8 cellular contexts compared by ENCODE assay signal in the genomic region with DNA sequence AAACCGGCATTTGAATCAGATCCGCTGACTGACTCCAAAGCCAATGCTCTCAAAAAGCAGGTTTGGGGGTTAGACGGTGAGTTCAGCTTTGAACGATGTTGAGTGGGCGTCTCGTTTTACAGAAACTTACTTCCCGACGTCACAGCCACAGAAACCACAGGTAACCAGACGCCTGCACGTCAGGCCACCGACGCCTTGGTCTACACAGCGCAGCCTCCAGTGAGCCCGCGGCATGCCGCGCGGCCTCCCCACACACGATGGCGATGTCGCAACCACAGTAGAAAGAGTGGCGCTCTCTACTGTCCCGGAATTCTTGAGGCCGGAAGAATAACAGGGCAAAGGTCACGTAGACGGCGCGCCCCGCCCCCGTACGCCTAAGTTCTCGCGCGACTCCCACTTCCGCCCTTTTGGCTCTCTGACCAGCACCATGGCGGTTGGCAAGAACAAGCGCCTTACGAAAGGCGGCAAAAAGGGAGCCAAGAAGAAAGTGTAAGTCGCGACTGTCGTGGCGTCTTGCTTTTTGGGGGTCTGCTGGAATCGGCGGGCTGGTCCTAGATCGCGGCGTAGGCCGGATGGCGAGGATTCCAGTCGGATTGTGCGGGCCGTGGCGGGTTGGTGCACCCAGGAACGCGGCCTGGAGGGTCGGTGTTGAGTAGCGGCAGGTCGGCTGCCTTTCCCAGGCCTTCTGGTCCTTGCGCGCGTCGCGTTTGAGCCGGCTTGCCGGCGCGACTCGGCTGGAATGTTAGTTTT. TPM values are rescaled to one million over a fixed set of nuclear protein-coding genes. Genes with fewer than 3 reads are reported as not detected.
DNase-seq lines count a peak whose midpoint lies in the region; ATAC-seq and TF ChIP-seq lines count a peak whose summit lies in the region.

A gene (plus strand): TSS at position 403 of the 750 bp plus-strand sequence. CDS start 25 bp downstream, at position 428.

- WGBS in liver, result under 1% methylated on average over 69 of the region's 69 CpGs

- peaks cover 0 to 24% (median 8%) of the 10 kb centered on the region in 4 donors for H3K4me1 ChIP-seq in liver (ENCODE audit: control insufficient read depth in 4 of 4, insufficient read depth in 4 of 4, low read length in 3 of 4)

- H3K9me3 ChIP-seq in liver (ENCODE audit: control insufficient read depth in 4 of 4, low read length in 3 of 4), result no peaks in the 10 kb centered on the region

- TF ChIP-seq CTCF in C4-2B (conservative IDR thresholded peaks at IDR 0.05), result peak; percentile 92
- TF ChIP-seq CTCF in liver (IDR thresholded peaks at IDR 0.05; ENCODE audit: low read depth, low read length, missing input control), result peak; percentile 79

- DNase-seq in NCI-H748 (lab: John Stamatoyannopoulos, UW; ENCODE audit: unreplicated experiment) (peak; percentile 94), dermis blood vessel endothelial cell (peak; percentile 99)
- DNase-seq in activated CD4-positive, alpha-beta T cell treated with anti-CD3 and anti-CD28 coated beads, Interleukin-2, amount 50 U/mL, for 24 hours (ENCODE audit: low read depth in 1 of 2, low spot score in 1 of 2), result peak; percentile 96 to 98
- DNase-seq in stimulated activated CD4-positive, alpha-beta T cell treated with anti-CD3 and anti-CD28 coated beads, Interleukin-4, amount 100 ng/mL, for 4 hours, result peak; percentile 95 to 98

- peak within 1 kb of the TSS; percentile 98 for H3K27ac ChIP-seq in C4-2B
- H3K27ac ChIP-seq in liver (ENCODE audit: low read depth in 1 of 2, low read length in 2 of 2), result peak within 1 kb of the TSS; percentile 79 to 87

- ATAC-seq in GM19328 (IDR thresholded peaks at IDR 0.05; ENCODE audit: unreplicated experiment), result peak; percentile 93
- peak; percentile 96 for ATAC-seq in HG03521 (IDR thresholded peaks at IDR 0.05; ENCODE audit: unreplicated experiment)

- H3K9ac ChIP-seq in liver (ENCODE audit: low read depth in 1 of 2, low read length in 2 of 2), result peak within 1 kb of the TSS; percentile 95 to 96

- peaks cover 2 to 32% (median 29%) of the 10 kb centered on the region in 4 donors for H3K36me3 ChIP-seq in liver (ENCODE audit: control insufficient read depth in 4 of 4, insufficient read depth in 3 of 4, low read depth in 1 of 4, low read length in 3 of 4)

- H3K4me3 ChIP-seq in liver (ENCODE audit: low read depth in 1 of 3, low read length in 3 of 3), result peak within 1 kb of the TSS; percentile 67 to 99 (median 79)

- TF ChIP-seq RAD21 in liver (IDR thresholded peaks at IDR 0.05), result peak; percentile 57 to 70

- no peaks in the 10 kb centered on the region for H3K27me3 ChIP-seq in liver (ENCODE audit: control insufficient read depth in 4 of 4, insufficient read depth in 4 of 4, low read length in 3 of 4)

TF ChIP-seq in liver, 16 proteins besides CTCF, POLR2A, EP300 and RAD21:
- TF ChIP-seq HNF4G (IDR thresholded peaks at IDR 0.05) (peak; percentile 54), RXRA (IDR thresholded peaks at IDR 0.05) (peak; percentile 75 to 88), TAF1 (conservative IDR thresholded peaks at IDR 0.05) (peak; percentile 98), NR2F2 (IDR thresholded peaks at IDR 0.05) (peak; percentile 98), FOXA1 (IDR thresholded peaks at IDR 0.05) (peak; percentile 69), SP1 (IDR thresholded peaks at IDR 0.05) (peak; percentile 85), JUND (IDR thresholded peaks at IDR 0.05) (peak; percentile 26 to 42), EGR1 (IDR thresholded peaks at IDR 0.05; ENCODE audit: low read depth in 2 of 2) (peak; percentile 93 to 96), HNF4A (conservative IDR thresholded peaks at IDR 0.05) (peak; percentile 74 to 77), GABPA (IDR thresholded peaks at IDR 0.05 in 1 of 2, conservative IDR thresholded peaks at IDR 0.05 in 1 of 2) (peak; percentile 60 to 93), FOXA2 (IDR thresholded peaks at IDR 0.05) (peak; percentile 55), YY1 (IDR thresholded peaks at IDR 0.05) (peak; percentile 96)
- TF ChIP-seq, protein P1, sequence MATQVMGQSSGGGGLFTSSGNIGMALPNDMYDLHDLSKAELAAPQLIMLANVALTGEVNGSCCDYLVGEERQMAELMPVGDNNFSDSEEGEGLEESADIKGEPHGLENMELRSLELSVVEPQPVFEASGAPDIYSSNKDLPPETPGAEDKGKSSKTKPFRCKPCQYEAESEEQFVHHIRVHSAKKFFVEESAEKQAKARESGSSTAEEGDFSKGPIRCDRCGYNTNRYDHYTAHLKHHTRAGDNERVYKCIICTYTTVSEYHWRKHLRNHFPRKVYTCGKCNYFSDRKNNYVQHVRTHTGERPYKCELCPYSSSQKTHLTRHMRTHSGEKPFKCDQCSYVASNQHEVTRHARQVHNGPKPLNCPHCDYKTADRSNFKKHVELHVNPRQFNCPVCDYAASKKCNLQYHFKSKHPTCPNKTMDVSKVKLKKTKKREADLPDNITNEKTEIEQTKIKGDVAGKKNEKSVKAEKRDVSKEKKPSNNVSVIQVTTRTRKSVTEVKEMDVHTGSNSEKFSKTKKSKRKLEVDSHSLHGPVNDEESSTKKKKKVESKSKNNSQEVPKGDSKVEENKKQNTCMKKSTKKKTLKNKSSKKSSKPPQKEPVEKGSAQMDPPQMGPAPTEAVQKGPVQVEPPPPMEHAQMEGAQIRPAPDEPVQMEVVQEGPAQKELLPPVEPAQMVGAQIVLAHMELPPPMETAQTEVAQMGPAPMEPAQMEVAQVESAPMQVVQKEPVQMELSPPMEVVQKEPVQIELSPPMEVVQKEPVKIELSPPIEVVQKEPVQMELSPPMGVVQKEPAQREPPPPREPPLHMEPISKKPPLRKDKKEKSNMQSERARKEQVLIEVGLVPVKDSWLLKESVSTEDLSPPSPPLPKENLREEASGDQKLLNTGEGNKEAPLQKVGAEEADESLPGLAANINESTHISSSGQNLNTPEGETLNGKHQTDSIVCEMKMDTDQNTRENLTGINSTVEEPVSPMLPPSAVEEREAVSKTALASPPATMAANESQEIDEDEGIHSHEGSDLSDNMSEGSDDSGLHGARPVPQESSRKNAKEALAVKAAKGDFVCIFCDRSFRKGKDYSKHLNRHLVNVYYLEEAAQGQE (IDR thresholded peaks at IDR 0.05), result peak; percentile 96
- TF ChIP-seq, protein P2, sequence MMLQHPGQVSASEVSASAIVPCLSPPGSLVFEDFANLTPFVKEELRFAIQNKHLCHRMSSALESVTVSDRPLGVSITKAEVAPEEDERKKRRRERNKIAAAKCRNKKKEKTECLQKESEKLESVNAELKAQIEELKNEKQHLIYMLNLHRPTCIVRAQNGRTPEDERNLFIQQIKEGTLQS (IDR thresholded peaks at IDR 0.05), result peak; percentile 71
- TF ChIP-seq, protein P3, sequence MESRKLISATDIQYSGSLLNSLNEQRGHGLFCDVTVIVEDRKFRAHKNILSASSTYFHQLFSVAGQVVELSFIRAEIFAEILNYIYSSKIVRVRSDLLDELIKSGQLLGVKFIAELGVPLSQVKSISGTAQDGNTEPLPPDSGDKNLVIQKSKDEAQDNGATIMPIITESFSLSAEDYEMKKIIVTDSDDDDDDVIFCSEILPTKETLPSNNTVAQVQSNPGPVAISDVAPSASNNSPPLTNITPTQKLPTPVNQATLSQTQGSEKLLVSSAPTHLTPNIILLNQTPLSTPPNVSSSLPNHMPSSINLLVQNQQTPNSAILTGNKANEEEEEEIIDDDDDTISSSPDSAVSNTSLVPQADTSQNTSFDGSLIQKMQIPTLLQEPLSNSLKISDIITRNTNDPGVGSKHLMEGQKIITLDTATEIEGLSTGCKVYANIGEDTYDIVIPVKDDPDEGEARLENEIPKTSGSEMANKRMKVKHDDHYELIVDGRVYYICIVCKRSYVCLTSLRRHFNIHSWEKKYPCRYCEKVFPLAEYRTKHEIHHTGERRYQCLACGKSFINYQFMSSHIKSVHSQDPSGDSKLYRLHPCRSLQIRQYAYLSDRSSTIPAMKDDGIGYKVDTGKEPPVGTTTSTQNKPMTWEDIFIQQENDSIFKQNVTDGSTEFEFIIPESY (IDR thresholded peaks at IDR 0.05), result peak; percentile 99
- TF ChIP-seq, protein P4, sequence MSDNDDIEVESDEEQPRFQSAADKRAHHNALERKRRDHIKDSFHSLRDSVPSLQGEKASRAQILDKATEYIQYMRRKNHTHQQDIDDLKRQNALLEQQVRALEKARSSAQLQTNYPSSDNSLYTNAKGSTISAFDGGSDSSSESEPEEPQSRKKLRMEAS (IDR thresholded peaks at IDR 0.05), result peak; percentile 79

RNA-seq across cellular contexts. Expression of the gene that starts here (rescaled TPM):
- total RNA-seq in dermis blood vessel endothelial cell (1,744 and 3,064 TPM in 2 replicates), liver (1,000 to 10,000 TPM in 1 of 2 donors, 100 to 1,000 TPM in 1; 548 to 1,043 TPM)
- polyA plus RNA-seq in liver, result 100 to 1,000 TPM; 337 to 627 TPM

Comparison
In these comparisons a context has a peak if more than half of its experiments do, and no peak if none do; other contexts are left out.
1. Peak in every context shown above with its lines: DNase-seq, ATAC-seq, H3K4me3 ChIP-seq and H3K27ac ChIP-seq.